2 cellular contexts compared by ENCODE assay signal in genomic region chr4:151541438-151542071, GRCh38.
TF ChIP-seq lines count a peak whose summit lies in the region.

No MANE protein-coding gene starts in this region.

TF ChIP-seq in HCT116, 20 proteins besides CTCF, POLR2A, EP300 and RAD21:
- TF ChIP-seq, protein P1, sequence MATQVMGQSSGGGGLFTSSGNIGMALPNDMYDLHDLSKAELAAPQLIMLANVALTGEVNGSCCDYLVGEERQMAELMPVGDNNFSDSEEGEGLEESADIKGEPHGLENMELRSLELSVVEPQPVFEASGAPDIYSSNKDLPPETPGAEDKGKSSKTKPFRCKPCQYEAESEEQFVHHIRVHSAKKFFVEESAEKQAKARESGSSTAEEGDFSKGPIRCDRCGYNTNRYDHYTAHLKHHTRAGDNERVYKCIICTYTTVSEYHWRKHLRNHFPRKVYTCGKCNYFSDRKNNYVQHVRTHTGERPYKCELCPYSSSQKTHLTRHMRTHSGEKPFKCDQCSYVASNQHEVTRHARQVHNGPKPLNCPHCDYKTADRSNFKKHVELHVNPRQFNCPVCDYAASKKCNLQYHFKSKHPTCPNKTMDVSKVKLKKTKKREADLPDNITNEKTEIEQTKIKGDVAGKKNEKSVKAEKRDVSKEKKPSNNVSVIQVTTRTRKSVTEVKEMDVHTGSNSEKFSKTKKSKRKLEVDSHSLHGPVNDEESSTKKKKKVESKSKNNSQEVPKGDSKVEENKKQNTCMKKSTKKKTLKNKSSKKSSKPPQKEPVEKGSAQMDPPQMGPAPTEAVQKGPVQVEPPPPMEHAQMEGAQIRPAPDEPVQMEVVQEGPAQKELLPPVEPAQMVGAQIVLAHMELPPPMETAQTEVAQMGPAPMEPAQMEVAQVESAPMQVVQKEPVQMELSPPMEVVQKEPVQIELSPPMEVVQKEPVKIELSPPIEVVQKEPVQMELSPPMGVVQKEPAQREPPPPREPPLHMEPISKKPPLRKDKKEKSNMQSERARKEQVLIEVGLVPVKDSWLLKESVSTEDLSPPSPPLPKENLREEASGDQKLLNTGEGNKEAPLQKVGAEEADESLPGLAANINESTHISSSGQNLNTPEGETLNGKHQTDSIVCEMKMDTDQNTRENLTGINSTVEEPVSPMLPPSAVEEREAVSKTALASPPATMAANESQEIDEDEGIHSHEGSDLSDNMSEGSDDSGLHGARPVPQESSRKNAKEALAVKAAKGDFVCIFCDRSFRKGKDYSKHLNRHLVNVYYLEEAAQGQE (IDR thresholded peaks at IDR 0.05; ENCODE audit: low read depth) = no peak
- TF ChIP-seq JUND (IDR thresholded peaks at IDR 0.05) (no peak; the same call in 1 of the 2 replicates), MAX (IDR thresholded peaks at IDR 0.05) (no peak), POLR2AphosphoS5 (IDR thresholded peaks at IDR 0.05; ENCODE audit: low read depth, low read length) (no peak), ZFX (IDR thresholded peaks at IDR 0.05) (no peak), CEBPB (IDR thresholded peaks at IDR 0.05; ENCODE audit: low read depth) (no peak)
- TF ChIP-seq, protein P2, sequence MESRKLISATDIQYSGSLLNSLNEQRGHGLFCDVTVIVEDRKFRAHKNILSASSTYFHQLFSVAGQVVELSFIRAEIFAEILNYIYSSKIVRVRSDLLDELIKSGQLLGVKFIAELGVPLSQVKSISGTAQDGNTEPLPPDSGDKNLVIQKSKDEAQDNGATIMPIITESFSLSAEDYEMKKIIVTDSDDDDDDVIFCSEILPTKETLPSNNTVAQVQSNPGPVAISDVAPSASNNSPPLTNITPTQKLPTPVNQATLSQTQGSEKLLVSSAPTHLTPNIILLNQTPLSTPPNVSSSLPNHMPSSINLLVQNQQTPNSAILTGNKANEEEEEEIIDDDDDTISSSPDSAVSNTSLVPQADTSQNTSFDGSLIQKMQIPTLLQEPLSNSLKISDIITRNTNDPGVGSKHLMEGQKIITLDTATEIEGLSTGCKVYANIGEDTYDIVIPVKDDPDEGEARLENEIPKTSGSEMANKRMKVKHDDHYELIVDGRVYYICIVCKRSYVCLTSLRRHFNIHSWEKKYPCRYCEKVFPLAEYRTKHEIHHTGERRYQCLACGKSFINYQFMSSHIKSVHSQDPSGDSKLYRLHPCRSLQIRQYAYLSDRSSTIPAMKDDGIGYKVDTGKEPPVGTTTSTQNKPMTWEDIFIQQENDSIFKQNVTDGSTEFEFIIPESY (IDR thresholded peaks at IDR 0.05; ENCODE audit: extremely low read depth, insufficient replicate concordance, low read length) = no peak

TF ChIP-seq in PFSK-1, 5 proteins besides CTCF, POLR2A, EP300 and RAD21 (continued from another document):
- TF ChIP-seq, protein P1 (IDR thresholded peaks at IDR 0.05; ENCODE audit: insufficient read depth in 1 of 2, low read depth in 2 of 2, low read length in 2 of 2) = peak in 1 of 2 experiments; percentile 67; a peak in 1 of 4 replicates
- TF ChIP-seq FOXP2 (optimal IDR thresholded peaks at IDR 0.05; ENCODE audit: borderline replicate concordance, extremely low read depth, extremely low read length, insufficient read depth) (no peak), POLR2AphosphoS5 (IDR thresholded peaks at IDR 0.05; ENCODE audit: low read depth, low read length) (peak; percentile 36; the same call in 1 of the 2 replicates), TAF1 (IDR thresholded peaks at IDR 0.05; ENCODE audit: borderline replicate concordance, insufficient read depth, low read length) (peak; percentile 20; the same call in 1 of the 2 replicates)
